In the genomic region with DNA sequence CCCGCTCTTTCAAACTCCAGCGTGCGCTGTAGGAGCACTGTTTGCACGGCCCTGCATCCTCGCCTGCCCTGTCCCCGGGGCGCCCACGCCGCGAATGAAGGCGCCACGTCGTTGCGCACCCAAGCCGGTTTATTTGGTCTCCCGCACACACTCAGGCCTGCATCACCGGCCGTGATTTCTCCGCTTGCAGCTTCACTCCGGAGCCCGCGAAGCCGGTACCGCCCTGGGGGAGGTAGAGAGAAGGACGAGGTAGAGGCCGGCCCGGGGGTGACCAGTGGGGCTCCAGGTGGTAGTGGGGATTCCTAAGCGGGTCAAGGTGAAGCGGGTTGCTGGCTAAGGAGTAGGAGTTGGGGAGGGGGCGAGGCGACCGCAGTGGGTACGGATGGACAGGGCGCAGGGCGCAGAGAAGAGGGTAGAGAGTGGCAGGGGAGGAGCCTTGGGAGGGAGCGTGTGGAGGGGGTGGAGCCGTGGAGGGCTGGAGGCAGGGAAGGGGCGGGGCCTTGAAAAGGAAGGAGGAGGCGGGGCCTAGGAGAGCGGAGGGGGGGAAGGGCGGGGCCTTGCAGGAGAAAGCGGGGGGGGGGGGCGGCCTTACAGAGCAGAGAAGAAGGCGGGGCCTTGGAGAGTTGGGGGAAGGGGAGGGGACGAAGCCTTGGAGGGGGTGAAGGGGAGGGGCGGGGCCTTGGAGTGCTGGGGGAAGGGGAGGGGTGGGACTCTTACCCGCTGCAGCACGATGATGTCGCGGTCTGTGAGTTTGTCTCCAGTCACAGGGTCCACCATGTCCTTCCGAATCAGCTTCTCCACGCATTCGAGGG, we compare ENCODE assay signal across 8 cellular contexts. TPM values are rescaled to one million over a fixed set of nuclear protein-coding genes. Genes with fewer than 3 reads are reported as not detected.
DNase-seq lines count a peak whose midpoint lies in the region; ATAC-seq and TF ChIP-seq lines count a peak whose summit lies in the region.

No MANE protein-coding gene starts in this region.

- H3K27ac Mint-ChIP-seq in activated CD8-positive, alpha-beta memory T cell treated with anti-CD3 and anti-CD28 coated beads, Interleukin-2, amount 10 ng/mL, durations not matched to agents 7 days and 5 days, result peak overlapping the region; percentile 93

- ATAC-seq in activated CD8-positive, alpha-beta memory T cell treated with anti-CD3 and anti-CD28 coated beads, Interleukin-2, amount 10 ng/mL, durations not matched to agents 7 days and 5 days, result peak; percentile 37
- ATAC-seq in HG03342 (IDR thresholded peaks at IDR 0.05; ENCODE audit: unreplicated experiment) (no peak), HG03378 (IDR thresholded peaks at IDR 0.05; ENCODE audit: unreplicated experiment) (no peak)

- no peaks in the 10 kb centered on the region for H3K9me3 Mint-ChIP-seq in activated CD8-positive, alpha-beta memory T cell treated with anti-CD3 and anti-CD28 coated beads, Interleukin-2, amount 10 ng/mL, durations not matched to agents 7 days and 5 days (ENCODE audit: low read depth)

- CTCF ChIA-PET in activated CD8-positive, alpha-beta memory T cell treated with anti-CD3 and anti-CD28 coated beads, Interleukin-2, amount 10 ng/mL, durations not matched to agents 7 days and 5 days (lab: Charles Lee), result interaction anchor here (1.0 to 19.1 kb wide), 3 partner anchors 7 to 17 kb away, joined by 4 to 325 read pairs (median 158); no protein-coding TSS in a partner anchor

- DNase-seq in NCI-H146 (lab: John Stamatoyannopoulos, UW), result peak; percentile 28
- DNase-seq in NCI-H146 treated with DMSO at 0.1 percent for 48 hours (lab: John Stamatoyannopoulos, UW; ENCODE audit: unreplicated experiment), result no peak
- DNase-seq in activated CD8-positive, alpha-beta memory T cell treated with anti-CD3 and anti-CD28 coated beads, Interleukin-2, amount 10 ng/mL, durations not matched to agents 7 days and 5 days, result peak; percentile 84
- DNase-seq in fibroblast of gingiva (ENCODE audit: low read depth), result peak; percentile 55
- peak; percentile 91 for DNase-seq in sigmoid colon
- DNase-seq in H4 (ENCODE audit: low spot score), result no peak

- intact Hi-C loops in sigmoid colon (cut with DNase I), result no loop called here

- H3K27me3 Mint-ChIP-seq in activated CD8-positive, alpha-beta memory T cell treated with anti-CD3 and anti-CD28 coated beads, Interleukin-2, amount 10 ng/mL, durations not matched to agents 7 days and 5 days, result no peaks in the 10 kb centered on the region

- peaks cover 4 to 57% (median 23%) of the 10 kb centered on the region in 4 donors for H3K36me3 ChIP-seq in sigmoid colon

- 51 to 78% methylated on average over 51 of the region's 53 CpGs for WGBS in sigmoid colon, 2 donors

- no peaks in the 10 kb centered on the region for H3K9me3 ChIP-seq in sigmoid colon

- peaks cover 0 to 16% (median 8%) of the 10 kb centered on the region in 4 donors for H3K4me1 ChIP-seq in sigmoid colon

- peaks cover 69% of the 10 kb centered on the region for H3K4me1 Mint-ChIP-seq in activated CD8-positive, alpha-beta memory T cell treated with anti-CD3 and anti-CD28 coated beads, Interleukin-2, amount 10 ng/mL, durations not matched to agents 7 days and 5 days

- TF ChIP-seq EP300 in sigmoid colon (IDR thresholded peaks at IDR 0.05), result no peak

- no peak for TF ChIP-seq POLR2A in sigmoid colon (IDR thresholded peaks at IDR 0.05)

- H3K36me3 Mint-ChIP-seq in activated CD8-positive, alpha-beta memory T cell treated with anti-CD3 and anti-CD28 coated beads, Interleukin-2, amount 10 ng/mL, durations not matched to agents 7 days and 5 days, result peaks cover 51% of the 10 kb centered on the region

- peak overlapping the region in 3 of 4 donors; percentile 22 to 35 (median 31) for H3K4me3 ChIP-seq in sigmoid colon

- H3K4me3 Mint-ChIP-seq in activated CD8-positive, alpha-beta memory T cell treated with anti-CD3 and anti-CD28 coated beads, Interleukin-2, amount 10 ng/mL, durations not matched to agents 7 days and 5 days, result peak overlapping the region; percentile 24

- TF ChIP-seq CTCF in sigmoid colon (IDR thresholded peaks at IDR 0.05), result no peak

- peak overlapping the region; percentile 29 to 72 (median 60) for H3K27ac ChIP-seq in sigmoid colon

- no peaks in the 10 kb centered on the region for H3K27me3 ChIP-seq in sigmoid colon

RNA-seq across cellular contexts. Expression of a gene that starts 24.6 kb away (rescaled TPM):
- 10 to 100 TPM; 77.3 to 96.1 TPM for total RNA-seq in activated CD8-positive, alpha-beta memory T cell treated with anti-CD3 and anti-CD28 coated beads, Interleukin-2, amount 10 ng/mL, durations not matched to agents 7 days and 5 days
- total RNA-seq in sigmoid colon, result 10 to 100 TPM; 47.6 to 67.8 (median 62.3) TPM
- polyA plus RNA-seq in sigmoid colon, result 100 to 1,000 TPM in 2 of 3 donors, 10 to 100 TPM in 1; 96.1 to 123 (median 113) TPM
- 95.7 and 114 TPM in 2 replicates for total RNA-seq in H4 (2014; rRNA removed; shearing (Covaris generic))

RNA-seq across cellular contexts. Expression of a gene that starts 25.3 kb away (rescaled TPM):
- total RNA-seq in activated CD8-positive, alpha-beta memory T cell treated with anti-CD3 and anti-CD28 coated beads, Interleukin-2, amount 10 ng/mL, durations not matched to agents 7 days and 5 days, result 1 to 10 TPM in 1 of 2 experiments, under 1 TPM in 1; 0.49 to 2.4 TPM
- under 1 TPM in 1 of 4 donors, not detected in 3; 0.71 TPM for total RNA-seq in sigmoid colon
- polyA plus RNA-seq in sigmoid colon, result 10 to 100 TPM in 2 of 3 donors, 1 to 10 TPM in 1; 7.2 to 18.9 (median 18.3) TPM
- total RNA-seq in H4 (2014; rRNA removed; shearing (Covaris generic)), result 0.56 TPM in 1 of 2 replicates, not detected in the other

RNA-seq across cellular contexts. Expression of a gene that starts 28.0 kb away (rescaled TPM):
- total RNA-seq in activated CD8-positive, alpha-beta memory T cell treated with anti-CD3 and anti-CD28 coated beads, Interleukin-2, amount 10 ng/mL, durations not matched to agents 7 days and 5 days, result under 1 TPM; 0.19 to 0.53 TPM
- 10 to 100 TPM; 14.5 to 43.8 (median 20.6) TPM for total RNA-seq in sigmoid colon
- 10 to 100 TPM; 13.6 to 28.2 (median 21.6) TPM for polyA plus RNA-seq in sigmoid colon
- total RNA-seq in H4 (2014; rRNA removed; shearing (Covaris generic)), result 6.1 and 7.6 TPM in 2 replicates

RNA-seq across cellular contexts. Expression of a gene that starts 35.2 kb away (rescaled TPM):
- total RNA-seq in activated CD8-positive, alpha-beta memory T cell treated with anti-CD3 and anti-CD28 coated beads, Interleukin-2, amount 10 ng/mL, durations not matched to agents 7 days and 5 days, result 10 to 100 TPM; 34.8 to 46.5 TPM
- total RNA-seq in sigmoid colon, result 10 to 100 TPM in 1 of 4 donors, 1 to 10 TPM in 3; 5.4 to 16.1 (median 6.1) TPM
- 10 to 100 TPM in 1 of 3 donors, 1 to 10 TPM in 2; 3.0 to 20.4 (median 4.2) TPM for polyA plus RNA-seq in sigmoid colon
- total RNA-seq in H4 (2014; rRNA removed; shearing (Covaris generic)), result 0.99 and 1.0 TPM in 2 replicates

RNA-seq across cellular contexts. Expression of a gene that starts 43.3 kb away (rescaled TPM):
- 1 to 10 TPM; 2.1 to 7.9 TPM for total RNA-seq in activated CD8-positive, alpha-beta memory T cell treated with anti-CD3 and anti-CD28 coated beads, Interleukin-2, amount 10 ng/mL, durations not matched to agents 7 days and 5 days
- 100 to 1,000 TPM; 164 to 203 (median 178) TPM for total RNA-seq in sigmoid colon
- 100 to 1,000 TPM; 222 to 317 (median 243) TPM for polyA plus RNA-seq in sigmoid colon
- total RNA-seq in H4 (2014; rRNA removed; shearing (Covaris generic)), result 2.3 and 2.7 TPM in 2 replicates

Comparison
In these comparisons a context has a peak if more than half of its experiments do, and no peak if none do; other contexts are left out.
1. DNase-seq: peak in NCI-H146 (single experiment), activated CD8-positive, alpha-beta memory T cell treated with anti-CD3 and anti-CD28 coated beads, Interleukin-2, amount 10 ng/mL, durations not matched to agents 7 days and 5 days (single experiment), fibroblast of gingiva (single experiment) and sigmoid colon (single experiment); none in NCI-H146 treated with DMSO at 0.1 percent for 48 hours (single experiment) and H4 (single experiment).